In the genomic region with DNA sequence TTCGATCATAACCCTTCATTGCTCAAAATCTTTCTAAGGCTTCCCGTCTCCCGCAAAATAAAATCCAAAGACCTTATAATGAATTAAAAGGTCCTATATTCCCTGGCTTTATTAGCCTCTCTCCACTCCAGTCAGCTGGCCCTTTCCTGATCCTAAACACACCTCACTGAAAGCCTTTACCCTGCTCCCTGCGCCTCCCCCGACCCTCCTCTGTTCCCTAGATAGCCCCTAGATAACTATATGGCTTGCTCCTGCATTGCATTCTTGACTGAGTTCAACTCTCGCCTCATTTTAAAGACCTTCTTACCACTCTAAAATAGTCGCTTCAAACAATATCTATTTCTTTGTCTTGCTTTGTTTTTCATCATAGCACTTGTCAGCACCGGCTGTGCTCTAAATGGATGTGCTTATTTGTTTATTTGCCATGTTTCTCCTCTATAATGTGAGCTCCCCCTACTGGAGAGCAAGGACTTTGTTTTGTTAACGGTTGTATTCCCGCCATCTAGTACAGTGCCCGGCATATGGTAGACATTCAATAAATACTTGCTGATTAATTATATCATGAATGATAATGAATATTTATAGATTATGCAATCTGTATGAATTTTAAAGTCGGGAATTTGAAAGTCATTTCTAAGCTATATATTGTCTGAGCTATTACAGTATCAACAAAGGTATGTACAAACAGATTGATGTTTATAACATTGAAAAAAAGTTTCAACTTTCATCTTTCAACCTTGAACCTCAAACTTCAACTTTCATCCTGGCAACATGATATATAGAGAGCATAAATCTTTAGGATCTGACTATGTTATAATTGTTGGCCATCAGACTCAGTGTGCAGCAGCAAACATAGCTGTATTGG, we compare ENCODE assay signal across 9 cellular contexts. TPM values are rescaled to one million over a fixed set of nuclear protein-coding genes. Genes with fewer than 3 reads are reported as not detected.
A peak's percentile ranks its signal among the peaks of the same experiment; 100 is the strongest.
DNase-seq lines count a peak whose midpoint lies in the region; ATAC-seq and TF ChIP-seq lines count a peak whose summit lies in the region.
"Had no signal": no experiment of that assay in that cellular context is flagged by ENCODE, and none has a peak within 500 bp of the region (broad histone marks: within the 10 kb centered on the region; RNA-seq: fewer than 3 reads in every experiment).

No MANE protein-coding gene starts in this region.

- H3K9me3 Mint-ChIP-seq in CD4-positive, alpha-beta T cell, result no peaks in the 10 kb centered on the region

- H3K27me3 ChIP-seq in CD4-positive, alpha-beta T cell (ENCODE audit: control insufficient read depth, insufficient read depth, low read length), result peaks cover 6% of the 10 kb centered on the region
- H3K27me3 ChIP-seq in osteoblast (ENCODE audit: insufficient read depth, low read length), result no peaks in the 10 kb centered on the region

- no peak for DNase-seq in CD4-positive, alpha-beta T cell
- DNase-seq in NCI-H1105 treated with DMSO at 0.1 percent for 48 hours (lab: John Stamatoyannopoulos, UW), result peak; percentile 47
- DNase-seq in SW480 (ENCODE audit: low spot score), result peak; percentile 79
- peak; percentile 64 to 87 for DNase-seq in foreskin fibroblast
- DNase-seq in osteoblast (ENCODE audit: insufficient read length, low spot score, missing footprints), result peak; percentile 65
- no peak for DNase-seq in NK-92 treated with Interleukin-12 subunit alpha and Interleukin-12 subunit beta, amount 100 ng/mL, for 24 hours (lab: John Stamatoyannopoulos, UW)

- CTCF ChIA-PET in CD4-positive, alpha-beta T cell (lab: Charles Lee), result no interaction called here

- H3K27ac Mint-ChIP-seq in CD4-positive, alpha-beta T cell, result no peak overlapping the region

- H3K79me2 ChIP-seq in osteoblast (ENCODE audit: insufficient read depth, low read length), result no peaks in the 10 kb centered on the region

- no peaks in the 10 kb centered on the region for H3K36me3 Mint-ChIP-seq in CD4-positive, alpha-beta T cell (ENCODE audit: low read depth)

- peak overlapping the region; percentile 59 for H2AFZ ChIP-seq in osteoblast (ENCODE audit: low read length)

- H3K4me3 ChIP-seq in foreskin fibroblast (ENCODE audit: low read depth in 1 of 2, low read length in 2 of 2) (no peak overlapping the region), osteoblast (ENCODE audit: insufficient read depth, low read length) (no peak overlapping the region)

- peaks cover 18% of the 10 kb centered on the region for H3K4me1 ChIP-seq in osteoblast (ENCODE audit: insufficient read depth, low read length)

- no peaks in the 10 kb centered on the region for H3K36me3 ChIP-seq in osteoblast (ENCODE audit: insufficient read depth, low read length)

- intact Hi-C loops in CD4-positive, alpha-beta T cell (cut with DNase I, micrococcal nuclease), result loop anchor here (2.0 to 10.0 kb wide), 2 partner anchors 309 to 313 kb away; partner anchors contain the start of gene CRIM1 (in 1 of the 2)

- peaks cover 11% of the 10 kb centered on the region for H3K27me3 Mint-ChIP-seq in CD4-positive, alpha-beta T cell

- H3K4me3 Mint-ChIP-seq in CD4-positive, alpha-beta T cell, result no peak overlapping the region

- H3K4me1 Mint-ChIP-seq in CD4-positive, alpha-beta T cell (ENCODE audit: low read depth), result no peaks in the 10 kb centered on the region

- no peaks in the 10 kb centered on the region for H3K9me3 ChIP-seq in CD4-positive, alpha-beta T cell (ENCODE audit: control insufficient read depth, low read length)
- no peaks in the 10 kb centered on the region for H3K9me3 ChIP-seq in osteoblast (ENCODE audit: low read depth, low read length)

- H3K4me2 ChIP-seq in osteoblast (ENCODE audit: insufficient read depth, low read length), result peak overlapping the region; percentile 63

- no peaks in the 10 kb centered on the region for H4K20me1 ChIP-seq in osteoblast (ENCODE audit: insufficient read depth, low read length)

- peak; percentile 76 for TF ChIP-seq CTCF in CD4-positive, alpha-beta T cell (IDR thresholded peaks at IDR 0.05)
- TF ChIP-seq CTCF in foreskin fibroblast (IDR thresholded peaks at IDR 0.05; ENCODE audit: low read depth, low read length) (peak; percentile 67), osteoblast (IDR thresholded peaks at IDR 0.05; ENCODE audit: extremely low read depth, low read depth, low read length) (peak; percentile 84)

- peak; percentile 56 for ATAC-seq in CD4-positive, alpha-beta T cell (ENCODE audit: poor library complexity)
- ATAC-seq in GM18508 (IDR thresholded peaks at IDR 0.05; ENCODE audit: insufficient read depth, unreplicated experiment), result peak; percentile 81
- peak; percentile 83 for ATAC-seq in HG02885 (IDR thresholded peaks at IDR 0.05; ENCODE audit: poor library complexity, unreplicated experiment)

- no peak overlapping the region for H3K27ac ChIP-seq in CD4-positive, alpha-beta T cell (ENCODE audit: low read depth, low read length)
- peak overlapping the region; percentile 22 for H3K27ac ChIP-seq in osteoblast (ENCODE audit: low read depth, low read length)

- POLR2A ChIA-PET in CD4-positive, alpha-beta T cell (lab: Charles Lee), result no interaction called here

RNA-seq across cellular contexts. Expression of gene VIT, which starts 32.4 kb away (rescaled TPM):
- not detected for total RNA-seq in CD4-positive, alpha-beta T cell
- total RNA-seq in osteoblast, result 27.7 and 31.1 TPM in 2 replicates
- total RNA-seq: activated CD8-positive, alpha-beta memory T cell treated with anti-CD3 and anti-CD28 coated beads for 36 hours had no signal

Comparison
In these comparisons a context has a peak if more than half of its experiments do, and no peak if none do; other contexts are left out.
1. DNase-seq: peak in NCI-H1105 treated with DMSO at 0.1 percent for 48 hours (single experiment), SW480 (single experiment), foreskin fibroblast (2 of 2) and osteoblast (single experiment); none in CD4-positive, alpha-beta T cell (0 of 10) and NK-92 treated with Interleukin-12 subunit alpha and Interleukin-12 subunit beta, amount 100 ng/mL, for 24 hours (single experiment).
2. RNA of gene VIT, which starts 32.4 kb away (total RNA-seq): 27.7 to 31.1 TPM in osteoblast; not detected in CD4-positive, alpha-beta T cell; every median in the first group is over 10 times any median in the second.
3. Peak in every context shown above with its lines, with median percentiles within 50 percentile points of each other: ATAC-seq and CTCF ChIP-seq.